In the genomic region with DNA sequence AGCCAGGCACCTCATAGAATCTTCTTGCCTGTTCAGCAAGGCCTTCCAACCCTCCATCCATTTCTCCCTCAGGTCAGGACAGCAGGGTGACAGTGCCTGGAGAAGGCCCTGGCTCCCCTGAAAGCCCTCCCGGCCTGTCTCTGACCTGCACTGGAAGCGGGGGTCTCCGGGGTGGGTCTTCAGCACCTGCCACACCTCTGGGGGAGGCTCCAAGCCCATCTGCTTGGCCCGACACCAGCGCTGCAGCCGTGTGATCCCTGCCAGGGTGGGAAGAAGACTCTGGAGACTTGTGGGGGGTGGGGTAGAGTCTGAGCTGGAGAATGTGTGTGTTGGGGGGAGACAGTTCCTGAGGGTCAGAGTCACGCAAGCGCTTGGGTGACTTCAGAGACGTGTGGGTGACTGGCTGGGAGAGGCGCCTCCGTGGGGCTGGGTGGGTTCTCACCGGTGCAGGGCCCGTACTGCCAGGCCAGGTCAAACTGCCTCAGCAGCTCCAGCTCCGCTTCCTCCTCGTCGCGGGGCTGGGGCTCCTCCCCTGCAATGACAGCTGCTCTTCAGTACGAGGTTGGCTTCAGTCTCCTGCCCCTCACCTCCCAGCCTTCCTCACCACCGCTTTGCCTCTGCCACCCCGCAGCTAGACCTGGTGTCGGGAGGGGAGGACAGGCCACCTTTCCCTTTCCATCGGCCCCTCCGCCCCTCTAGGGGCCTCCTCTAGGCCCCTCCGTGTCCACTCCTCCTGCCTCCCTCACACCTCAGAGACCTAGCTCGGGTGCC, we compare ENCODE assay signal across 8 cellular contexts. TPM values are rescaled to one million over a fixed set of nuclear protein-coding genes. Genes with fewer than 3 reads are reported as not detected.
A peak's percentile ranks its signal among the peaks of the same experiment; 100 is the strongest.
DNase-seq lines count a peak whose midpoint lies in the region; ATAC-seq and TF ChIP-seq lines count a peak whose summit lies in the region.

No MANE protein-coding gene starts in this region.

- peak overlapping the region; percentile 91 for H3K4me3 Mint-ChIP-seq in mesothelial cell of epicardium

- CTCF ChIA-PET in AG04450 (lab: Charles Lee) (interaction anchor here (0.5 to 19.6 kb wide), 8 partner anchors 11 to 90 kb away, joined by 3 to 716 read pairs (median 20); partner anchors contain the start of genes CLCF1, PPP1CA and RAD9A), RWPE1 (lab: Yijun Ruan, JAX) (interaction anchor here (1.7 to 5.9 kb wide), 2 partner anchors 18 to 28 kb away, joined by 9 to 113 read pairs; no protein-coding TSS in a partner anchor)

- H3K36me3 ChIP-seq in vagina, result no peaks in the 10 kb centered on the region

- no peaks in the 10 kb centered on the region for H3K27me3 Mint-ChIP-seq in mesothelial cell of epicardium (ENCODE audit: low read depth)

- peaks cover 37% of the 10 kb centered on the region for H3K4me1 Mint-ChIP-seq in mesothelial cell of epicardium

- peak overlapping the region; percentile 94 for H3K27ac Mint-ChIP-seq in mesothelial cell of epicardium

- no peak for DNase-seq in AG04450 (ENCODE audit: low read depth, low spot score)
- no peak for DNase-seq in RWPE1 (ENCODE audit: low spot score)
- peak in 1 of 10 donors; percentile 43 for DNase-seq in dorsolateral prefrontal cortex
- DNase-seq in mesothelial cell of epicardium (ENCODE audit: low spot score in 2 of 2, unreplicated experiment in 2 of 2), result no peak
- no peak for DNase-seq in vagina (ENCODE audit: extremely low spot score in 2 of 2)

- H3K4me3 ChIP-seq in AG04450 (ENCODE audit: low read depth, low read length), result peak overlapping the region; percentile 83
- peak overlapping the region; percentile 69 to 98 (median 86) for H3K4me3 ChIP-seq in dorsolateral prefrontal cortex
- peak overlapping the region; percentile 55 to 70 for H3K4me3 ChIP-seq in vagina

- H3K27ac ChIP-seq in AG04450 (ENCODE audit: low read depth, low read length) (peak overlapping the region; percentile 97), RWPE1 (peak overlapping the region; percentile 97), dorsolateral prefrontal cortex (peak overlapping the region; percentile 85 to 100 (median 97)), vagina (peak overlapping the region; percentile 99)

- intact Hi-C loops in dorsolateral prefrontal cortex (cut with DNase I) (loop anchor here in 1 of 2 donors (2.0 to 5.0 kb wide), 2 partner anchors 28 to 155 kb away; partner anchors contain the start of genes CDK2AP2 and PITPNM1), vagina (cut with DNase I) (loop anchor here (10.0 kb wide), 1 partner anchor 152 kb away; the partner anchor contains the start of genes CDK2AP2 and PITPNM1)

- POLR2A ChIA-PET in AG04450 (lab: Yijun Ruan, JAX) (interaction anchor here (0.6 to 8.7 kb wide), 11 partner anchors 14 to 49 kb away, joined by 3 to 106 read pairs (median 5); partner anchors contain the start of genes CLCF1, PPP1CA and RAD9A), RWPE1 (lab: Yijun Ruan, JAX; ENCODE audit: low non-redundant PET) (interaction anchor here (0.6 to 2.7 kb wide), 4 partner anchors 21 to 116 kb away, joined by 3 to 11 read pairs (median 6); partner anchors contain the start of gene CLCF1)

- TF ChIP-seq POLR2A in vagina (IDR thresholded peaks at IDR 0.05), result no peak

- H3K9me3 Mint-ChIP-seq in mesothelial cell of epicardium, result no peaks in the 10 kb centered on the region

- H3K36me3 Mint-ChIP-seq in mesothelial cell of epicardium, result no peaks in the 10 kb centered on the region

- TF ChIP-seq CTCF in AG04450 (IDR thresholded peaks at IDR 0.05; ENCODE audit: low read depth, low read length) (no peak), RWPE1 (conservative IDR thresholded peaks at IDR 0.05; ENCODE audit: low read depth) (no peak), dorsolateral prefrontal cortex (IDR thresholded peaks at IDR 0.05 in 54 of 56, conservative IDR thresholded peaks at IDR 0.05 in 2 of 56; ENCODE audit: low read depth in 1 of 56, partially characterized antibody in 56 of 56) (peak in 1 of 56 donors; percentile 0), mesothelial cell of epicardium (IDR thresholded peaks at IDR 0.05; ENCODE audit: unreplicated experiment) (no peak), vagina (IDR thresholded peaks at IDR 0.05) (no peak)

- ATAC-seq in GM18508 (IDR thresholded peaks at IDR 0.05; ENCODE audit: insufficient read depth, unreplicated experiment) (peak; percentile 4), HG03139 (IDR thresholded peaks at IDR 0.05; ENCODE audit: unreplicated experiment) (peak; percentile 1), HG03571 (IDR thresholded peaks at IDR 0.05; ENCODE audit: unreplicated experiment) (no peak)

- H3K27me3 ChIP-seq in AG04450 (ENCODE audit: control insufficient read depth, insufficient read depth, low read length) (no peaks in the 10 kb centered on the region), dorsolateral prefrontal cortex (no peaks in the 10 kb centered on the region), vagina (no peaks in the 10 kb centered on the region)

- no peaks in the 10 kb centered on the region; the same call in 1 of the 2 replicates for H3K9me3 ChIP-seq in AG04450 (ENCODE audit: control insufficient read depth, insufficient read depth, low read length)
- no peaks in the 10 kb centered on the region for H3K9me3 ChIP-seq in vagina

- peaks cover 76% of the 10 kb centered on the region for H3K4me1 ChIP-seq in vagina

RNA-seq across cellular contexts. Expression of gene POLD4, which starts 0.6 kb away (rescaled TPM):
- 45.9 and 70.6 TPM in 2 replicates for polyA plus RNA-seq in AG04450 (2011; rRNA removed)
- 8.0 and 12.0 TPM in 2 replicates for polyA minus RNA-seq in AG04450 (2011; rRNA and poly(A)+ RNA removed)
- total RNA-seq in dorsolateral prefrontal cortex (10 to 100 TPM; 11.4 to 49.5 (median 26.7) TPM), mesothelial cell of epicardium (32.0 to 37.9 TPM (median 32.2 TPM) in 3 replicates), vagina (80.0 TPM)

RNA-seq across cellular contexts. Expression of gene CLCF1, which starts 20.7 kb away (rescaled TPM):
- 11.4 and 12.4 TPM in 2 replicates for polyA plus RNA-seq in AG04450 (2011; rRNA removed)
- polyA minus RNA-seq in AG04450 (2011; rRNA and poly(A)+ RNA removed), result 9.3 and 15.0 TPM in 2 replicates
- total RNA-seq in dorsolateral prefrontal cortex, result 1 to 10 TPM in 8 of 120 experiments, under 1 TPM in 50, not detected in 62; 0.23 to 2.5 (median 0.50) TPM
- 5.9 to 6.3 TPM (median 6.1 TPM) in 3 replicates for total RNA-seq in mesothelial cell of epicardium
- total RNA-seq in vagina, result 20.6 TPM

RNA-seq across cellular contexts. Expression of gene RAD9A, which starts 39.1 kb away (rescaled TPM):
- polyA plus RNA-seq in AG04450 (2011; rRNA removed), result 3.2 and 4.1 TPM in 2 replicates
- polyA minus RNA-seq in AG04450 (2011; rRNA and poly(A)+ RNA removed), result 2.1 and 3.3 TPM in 2 replicates
- total RNA-seq in dorsolateral prefrontal cortex, result 10 to 100 TPM; 15.9 to 52.4 (median 26.4) TPM
- 44.7 to 48.8 TPM (median 48.7 TPM) in 3 replicates for total RNA-seq in mesothelial cell of epicardium
- 20.6 TPM for total RNA-seq in vagina

RNA-seq across cellular contexts. Expression of gene PPP1CA, which starts 48.9 kb away (rescaled TPM):
- 116 and 140 TPM in 2 replicates for polyA plus RNA-seq in AG04450 (2011; rRNA removed)
- polyA minus RNA-seq in AG04450 (2011; rRNA and poly(A)+ RNA removed), result 107 and 146 TPM in 2 replicates
- total RNA-seq in dorsolateral prefrontal cortex, result 10 to 100 TPM; 47.4 to 86.5 (median 66.9) TPM
- 103 to 107 TPM (median 103 TPM) in 3 replicates for total RNA-seq in mesothelial cell of epicardium
- total RNA-seq in vagina, result 102 TPM

RNA-seq across cellular contexts. Expression of gene SSH3, which starts 49.4 kb away (rescaled TPM):
- 16.5 and 20.0 TPM in 2 replicates for polyA plus RNA-seq in AG04450 (2011; rRNA removed)
- polyA minus RNA-seq in AG04450 (2011; rRNA and poly(A)+ RNA removed), result 12.1 and 14.3 TPM in 2 replicates
- total RNA-seq in dorsolateral prefrontal cortex (10 to 100 TPM; 15.0 to 46.9 (median 26.2) TPM), mesothelial cell of epicardium (50.4 to 59.0 TPM (median 55.4 TPM) in 3 replicates), vagina (98.0 TPM)
